10 cellular contexts compared by ENCODE assay signal in genomic region chr15:68599560-68600071, GRCh38. TPM values are rescaled to one million over a fixed set of nuclear protein-coding genes. Genes with fewer than 3 reads are reported as not detected.
A peak's percentile ranks its signal among the peaks of the same experiment; 100 is the strongest.
DNase-seq lines count a peak whose midpoint lies in the region; ATAC-seq, FAIRE-seq and TF ChIP-seq lines count a peak whose summit lies in the region.
"Had no signal": no experiment of that assay in that cellular context is flagged by ENCODE, and none has a peak within 500 bp of the region (broad histone marks: within the 10 kb centered on the region; RNA-seq: fewer than 3 reads in every experiment).

No MANE protein-coding gene starts in this region.

- in situ Hi-C loops in K562 (cut with MboI) = no loop called here

- H3K4me3 Mint-ChIP-seq in CD14-positive monocyte = no peak overlapping the region
- no peak overlapping the region for H3K4me3 Mint-ChIP-seq in effector memory CD8-positive, alpha-beta T cell

- peaks cover 1 to 7% (median 5%) of the 10 kb centered on the region in 3 donors for H3K27me3 Mint-ChIP-seq in CD14-positive monocyte (ENCODE audit: low read depth in 3 of 3)
- H3K27me3 Mint-ChIP-seq in effector memory CD8-positive, alpha-beta T cell = peaks cover 40 to 81% of the 10 kb centered on the region in 2 donors

- H3K4me2 ChIP-seq in K562 (ENCODE audit: insufficient read depth, low read length) = no peak overlapping the region

- TF ChIP-seq EP300 in K562 (IDR thresholded peaks at IDR 0.05; ENCODE audit: low read length) = no peak

- H3K36me3 Mint-ChIP-seq in CD14-positive monocyte = no peaks in the 10 kb centered on the region
- H3K36me3 Mint-ChIP-seq in effector memory CD8-positive, alpha-beta T cell (ENCODE audit: insufficient read depth) = no peaks in the 10 kb centered on the region

- H3K36me3 ChIP-seq in BE2C (no peaks in the 10 kb centered on the region), K562 (ENCODE audit: control insufficient read depth, insufficient read depth, low read length) (no peaks in the 10 kb centered on the region)

- CTCF ChIA-PET in K562 (lab: Yijun Ruan, JAX; ENCODE audit: low intra/inter-chr PET ratio) = no interaction called here

- no peak overlapping the region for H3K9ac ChIP-seq in K562 (ENCODE audit: insufficient read depth in 1 of 2, low read depth in 2 of 2, low read length in 2 of 2)

- H3K27me3 ChIP-seq in BE2C (no peaks in the 10 kb centered on the region), K562 (ENCODE audit: control insufficient read depth in 2 of 2, insufficient read depth in 2 of 2, low read length in 2 of 2) (peaks cover 10 to 69% of the 10 kb centered on the region in 2 experiments; a peak in 4 of 5 replicates)

- TF ChIP-seq POLR2A in K562 (conservative IDR thresholded peaks at IDR 0.05) = no peak

- no peaks in the 10 kb centered on the region for H3K79me2 ChIP-seq in K562 (ENCODE audit: control insufficient read depth, insufficient read depth, low read length)

- peaks cover 7% of the 10 kb centered on the region for H3K4me1 Mint-ChIP-seq in CD14-positive monocyte
- peaks cover 0 to 2% of the 10 kb centered on the region in 2 donors for H3K4me1 Mint-ChIP-seq in effector memory CD8-positive, alpha-beta T cell (ENCODE audit: low read depth in 2 of 2)

- 2% methylated on average over 7 of the region's 7 CpGs for WGBS in K562 (ENCODE audit: insufficient coverage, low coverage, missing lambda C conversion rate)

- no peak for FAIRE-seq in K562 (lab: Jason Lieb, UNC)

- H3K9me1 ChIP-seq in K562 (ENCODE audit: control insufficient read depth, insufficient read depth, low read length) = no peaks in the 10 kb centered on the region

- no peak for TF ChIP-seq CTCF in BE2C (IDR thresholded peaks at IDR 0.05; ENCODE audit: low read depth, low read length)
- TF ChIP-seq CTCF in K562 (IDR thresholded peaks at IDR 0.05 in 2 of 3, conservative IDR thresholded peaks at IDR 0.05 in 1 of 3; ENCODE audit: insufficient read depth in 2 of 3, low read depth in 1 of 3, low read length in 3 of 3) = no peak
- TF ChIP-seq CTCF in CD14-positive monocyte (IDR thresholded peaks at IDR 0.05) = no peak

- intact Hi-C loops in K562 (cut with micrococcal nuclease) = no loop called here
- intact Hi-C loops in CD14-positive monocyte (cut with micrococcal nuclease) = no loop called here

- no peak overlapping the region for H2AFZ ChIP-seq in K562 (ENCODE audit: low read depth, low read length)

- peaks cover 20% of the 10 kb centered on the region for H3K4me1 ChIP-seq in BE2C
- no peaks in the 10 kb centered on the region for H3K4me1 ChIP-seq in K562 (replicated peaks in 1 of 2; ENCODE audit: control insufficient read depth in 2 of 2, insufficient read depth in 2 of 2, low read length in 2 of 2)

- H3K9me3 Mint-ChIP-seq in CD14-positive monocyte = peaks cover 0 to 3% (median 0%) of the 10 kb centered on the region in 7 donors
- H3K9me3 Mint-ChIP-seq in effector memory CD8-positive, alpha-beta T cell = no peaks in the 10 kb centered on the region

- H3K27ac ChIP-seq in K562 (ENCODE audit: extremely low read depth, low read depth, low read length) = no peak overlapping the region

- no peaks in the 10 kb centered on the region for H4K20me1 ChIP-seq in K562 (replicated peaks; ENCODE audit: control insufficient read depth, insufficient read depth, low read length)

- ATAC-seq in K562 = no peak
- no peak for ATAC-seq in effector memory CD8-positive, alpha-beta T cell (replicated peaks)
- ATAC-seq: Panc1 had no signal

- H3K9me3 ChIP-seq in BE2C = no peaks in the 10 kb centered on the region
- H3K9me3 ChIP-seq in K562 (replicated peaks; ENCODE audit: control insufficient read depth, insufficient read depth, low read depth, low read length) = no peaks in the 10 kb centered on the region

- BruUV-seq in K562 (replicated peaks; lab: Mats Ljungman, UMichigan) = no TSS peak

- no peak overlapping the region for H3K4me3 ChIP-seq in BE2C (ENCODE audit: low read depth, low read length)
- no peak overlapping the region for H3K4me3 ChIP-seq in K562

- DNase-seq in BE2C (peak; percentile 97), M059J (ENCODE audit: low read depth) (peak; percentile 97), K562 (ENCODE audit: extremely low read depth in 1 of 4, low spot score in 3 of 4) (no peak), medulla oblongata (ENCODE audit: extremely low spot score) (peak; percentile 83), CD14-positive monocyte (ENCODE audit: low spot score) (no peak), KG1 (lab: John Stamatoyannopoulos, UW) (no peak)
- no peak for DNase-seq in stimulated activated naive CD4-positive, alpha-beta T cell treated with Interleukin-2 at 50 U/mL for 16 hours (lab: John Stamatoyannopoulos, UW)
- no peak for DNase-seq in effector memory CD8-positive, alpha-beta T cell
- DNase-seq: DMS79 treated with DMSO at 0.1 percent for 48 hours had no signal

- H3K27ac Mint-ChIP-seq in CD14-positive monocyte = no peak overlapping the region
- H3K27ac Mint-ChIP-seq in effector memory CD8-positive, alpha-beta T cell = no peak overlapping the region

- TF ChIP-seq RAD21 in K562 (CRISPR knock-in tag; conservative IDR thresholded peaks at IDR 0.05 in 1 of 2, IDR thresholded peaks at IDR 0.05 in 1 of 2) = no peak

- POLR2A ChIA-PET in K562 (lab: Yijun Ruan, JAX) = no interaction called here

TF ChIP-seq in K562, 482 proteins besides CTCF, POLR2A, EP300 and RAD21:
- peak; percentile 61 for TF ChIP-seq RFX1 (IDR thresholded peaks at IDR 0.05)
- no peak for TF ChIP-seq ZNF3 (CRISPR knock-in tag; IDR thresholded peaks at IDR 0.05)

RNA-seq across cellular contexts. Expression of gene CORO2B, which starts 20.8 kb away (rescaled TPM):
- polyA plus RNA-seq in BE2C (2012; ENCODE audit: insufficient read depth, insufficient read length, low read depth) = 23.7 TPM
- total RNA-seq in M059J (2014; rRNA removed; shearing (Covaris generic)) = 6.7 and 10.5 TPM in 2 replicates
- total RNA-seq in K562 (2011; cell fraction: chromatin; rRNA removed; ENCODE audit: low replicate concordance) = not detected in 2 replicates
- not detected in 2 replicates for total RNA-seq in K562 (2011; cell fraction: nucleolus; rRNA removed)
- total RNA-seq in K562 (2011; cell fraction: nucleoplasm; rRNA removed) = not detected in 2 replicates
- not detected in 2 replicates for total RNA-seq in K562 (2014; rRNA removed)
- not detected in 2 replicates for total RNA-seq in K562 (2014; rRNA removed; fragmentation: Illumina TruSeq; extraction: Trizol)
- not detected in 2 replicates for total RNA-seq in K562 (2015; rRNA removed; fragmentation: Illumina TruSeq; extraction: Trizol)
- total RNA-seq in K562 (2021) = not detected in 2 replicates
- not detected in 2 replicates for polyA plus RNA-seq in K562 (2011; rRNA removed)
- polyA plus RNA-seq in K562 (2011; cell fraction: cytosol; rRNA removed) = not detected in 2 replicates
- not detected in 2 replicates for polyA plus RNA-seq in K562 (2011; cell fraction: nucleus; rRNA removed)
- not detected in 2 replicates for polyA plus RNA-seq in K562 (2012)
- polyA plus RNA-seq in K562 (2014; fragmentation: Illumina TruSeq; extraction: Trizol) = not detected in 2 replicates
- not detected for polyA plus RNA-seq in K562 (2014; fragmentation: Nextera tagmentation; extraction: Ambion mirVana)
- not detected in 2 replicates for polyA plus RNA-seq in K562 (2014; rRNA removed)
- polyA minus RNA-seq in K562 (2011; rRNA and poly(A)+ RNA removed) = not detected in 2 replicates
- polyA minus RNA-seq in K562 (2011; cell fraction: cytosol; rRNA and poly(A)+ RNA removed) = not detected in 2 replicates
- not detected in 2 replicates for polyA minus RNA-seq in K562 (2011; cell fraction: nucleus; rRNA and poly(A)+ RNA removed)
- polyA plus RNA-seq in CD14-positive monocyte = not detected

Comparison
In these comparisons a context has a peak if more than half of its experiments do, and no peak if none do; other contexts are left out.
1. DNase-seq: peak in BE2C (single experiment), M059J (single experiment) and medulla oblongata (single experiment); none in K562 (0 of 4), CD14-positive monocyte (single experiment), stimulated activated naive CD4-positive, alpha-beta T cell treated with Interleukin-2 at 50 U/mL for 16 hours (single experiment), effector memory CD8-positive, alpha-beta T cell (0 of 3) and KG1 (single experiment).